In genomic region chr22:32531955-32532818, GRCh38 we compare ENCODE assay signal across 8 cellular contexts. TPM values are rescaled to one million over a fixed set of nuclear protein-coding genes. Genes with fewer than 3 reads are reported as not detected.
A peak's percentile ranks its signal among the peaks of the same experiment; 100 is the strongest.
DNase-seq lines count a peak whose midpoint lies in the region; ATAC-seq and TF ChIP-seq lines count a peak whose summit lies in the region.

No MANE protein-coding gene starts in this region.

- no peak overlapping the region for H3K27ac Mint-ChIP-seq in naive thymus-derived CD4-positive, alpha-beta T cell

- DNase-seq in BJ (ENCODE audit: low read depth) (peak; percentile 87), NCI-H748 treated with DMSO at 0.1 percent for 48 hours (lab: John Stamatoyannopoulos, UW) (peak; percentile 12), fibroblast of mammary gland (ENCODE audit: low read depth) (peak; percentile 95), PC-3 (no peak)
- no peak for DNase-seq in naive thymus-derived CD4-positive, alpha-beta T cell

- H3K4me1 ChIP-seq in naive thymus-derived CD4-positive, alpha-beta T cell (ENCODE audit: control insufficient read depth in 2 of 2, insufficient read depth in 2 of 2, low read length in 2 of 2) = no peaks in the 10 kb centered on the region
- H3K4me1 ChIP-seq in PC-3 (ENCODE audit: insufficient read depth, low read length) = no peaks in the 10 kb centered on the region

- no TSS peak for BruUV-seq in PC-3 (replicated peaks; lab: Mats Ljungman, UMichigan)

- POLR2A ChIA-PET in BJ (lab: Charles Lee) = interaction anchor here (0.5 to 2.1 kb wide), 4 partner anchors 55 to 282 kb away, joined by 3 to 25 read pairs (median 10); partner anchors contain the start of gene TIMP3
- POLR2A ChIA-PET in naive thymus-derived CD4-positive, alpha-beta T cell (lab: Charles Lee) = no interaction called here
- POLR2A ChIA-PET in PC-3 (lab: Charles Lee; ENCODE audit: unreplicated experiment) = no interaction called here

- H4K20me1 ChIP-seq in neural cell (ENCODE audit: insufficient read depth) = no peaks in the 10 kb centered on the region
- no peaks in the 10 kb centered on the region for H4K20me1 ChIP-seq in PC-3 (ENCODE audit: low read length)

- H3K9me2 ChIP-seq in neural cell (ENCODE audit: insufficient read depth, low read length) (no peaks in the 10 kb centered on the region), PC-3 (replicated peaks; ENCODE audit: low read length) (no peaks in the 10 kb centered on the region)

- ATAC-seq in GM21825 (IDR thresholded peaks at IDR 0.05; ENCODE audit: unreplicated experiment) = no peak
- ATAC-seq in naive thymus-derived CD4-positive, alpha-beta T cell = no peak
- ATAC-seq in HG02623 (IDR thresholded peaks at IDR 0.05; ENCODE audit: unreplicated experiment) = no peak
- ATAC-seq in PC-3 = no peak

- no peak for TF ChIP-seq CTCF in BJ (IDR thresholded peaks at IDR 0.05; ENCODE audit: insufficient read depth, low read depth, low read length)
- no peak for TF ChIP-seq CTCF in fibroblast of mammary gland (conservative IDR thresholded peaks at IDR 0.05; ENCODE audit: control insufficient read depth, insufficient read depth, low read depth, low read length)
- no peak for TF ChIP-seq CTCF in neural cell (IDR thresholded peaks at IDR 0.05; ENCODE audit: poor library complexity, severe bottlenecking)
- TF ChIP-seq CTCF in PC-3 (conservative IDR thresholded peaks at IDR 0.05; ENCODE audit: low read depth, low read length) = no peak

- no peak overlapping the region for H3K4me3 Mint-ChIP-seq in naive thymus-derived CD4-positive, alpha-beta T cell

- no peak for TF ChIP-seq RAD21 in neural cell (conservative IDR thresholded peaks at IDR 0.05)

- TF ChIP-seq EP300 in neural cell (conservative IDR thresholded peaks at IDR 0.05; ENCODE audit: poor library complexity, severe bottlenecking) = no peak

- H3K4me3 ChIP-seq in BJ (ENCODE audit: low read depth, low read length) = no peak overlapping the region
- no peak overlapping the region for H3K4me3 ChIP-seq in fibroblast of mammary gland (ENCODE audit: control insufficient read depth, low read depth, low read length)
- H3K4me3 ChIP-seq in neural cell (ENCODE audit: low read length) = peak overlapping the region; percentile 33
- no peak overlapping the region for H3K4me3 ChIP-seq in naive thymus-derived CD4-positive, alpha-beta T cell (ENCODE audit: low read length)
- H3K4me3 ChIP-seq in PC-3 (ENCODE audit: low read length) = no peak overlapping the region

- intact Hi-C loops in naive thymus-derived CD4-positive, alpha-beta T cell (cut with micrococcal nuclease) = no loop called here
- intact Hi-C loops in PC-3 (cut with micrococcal nuclease) = no loop called here

- H3K4me1 Mint-ChIP-seq in naive thymus-derived CD4-positive, alpha-beta T cell = peaks cover 0 to 8% (median 0%) of the 10 kb centered on the region in 7 donors

- H3K36me3 Mint-ChIP-seq in naive thymus-derived CD4-positive, alpha-beta T cell = no peaks in the 10 kb centered on the region

- H3K9me3 ChIP-seq in neural cell (ENCODE audit: low read length) = no peaks in the 10 kb centered on the region
- H3K9me3 ChIP-seq in naive thymus-derived CD4-positive, alpha-beta T cell (ENCODE audit: control insufficient read depth in 2 of 3, low read length in 3 of 3) = no peaks in the 10 kb centered on the region
- no peaks in the 10 kb centered on the region for H3K9me3 ChIP-seq in PC-3 (ENCODE audit: low read length)

- H3K9me3 Mint-ChIP-seq in naive thymus-derived CD4-positive, alpha-beta T cell = no peaks in the 10 kb centered on the region

- no peaks in the 10 kb centered on the region for H3K36me3 ChIP-seq in BJ (ENCODE audit: control insufficient read depth, insufficient read depth, low read length)
- H3K36me3 ChIP-seq in neural cell (ENCODE audit: insufficient read depth, low read length) = no peaks in the 10 kb centered on the region
- no peaks in the 10 kb centered on the region for H3K36me3 ChIP-seq in naive thymus-derived CD4-positive, alpha-beta T cell (ENCODE audit: control insufficient read depth in 2 of 3, insufficient read depth in 3 of 3, low read length in 3 of 3)
- H3K36me3 ChIP-seq in PC-3 (ENCODE audit: low read depth, low read length) = no peaks in the 10 kb centered on the region

- H3K27me3 ChIP-seq in BJ (ENCODE audit: control insufficient read depth, insufficient read depth, low read length) (no peaks in the 10 kb centered on the region), neural cell (ENCODE audit: insufficient read depth, low read depth, low read length) (no peaks in the 10 kb centered on the region), PC-3 (ENCODE audit: low read length) (no peaks in the 10 kb centered on the region; the same call in 1 of the 2 replicates)
- no peaks in the 10 kb centered on the region for H3K27me3 ChIP-seq in naive thymus-derived CD4-positive, alpha-beta T cell (ENCODE audit: control insufficient read depth in 2 of 2, insufficient read depth in 2 of 2, low read length in 2 of 2)

- H2AFZ ChIP-seq in neural cell (ENCODE audit: low read depth, low read length) (peak overlapping the region; percentile 6), PC-3 (ENCODE audit: low read length) (no peak overlapping the region)

- CTCF ChIA-PET in BJ (lab: Yijun Ruan, JAX) = interaction anchor here (0.9 to 13.8 kb wide), 9 partner anchors 9 to 454 kb away, joined by 3 to 266 read pairs (median 4); partner anchors contain the start of gene TIMP3
- CTCF ChIA-PET in naive thymus-derived CD4-positive, alpha-beta T cell (lab: Charles Lee) = interaction anchor here (1.7 kb wide), 1 partner anchor 264 kb away, joined by 8 read pairs; no protein-coding TSS in a partner anchor
- CTCF ChIA-PET in PC-3 (lab: Charles Lee) = no interaction called here

- H3K79me2 ChIP-seq in neural cell (replicated peaks; ENCODE audit: insufficient read depth, low read length) = no peaks in the 10 kb centered on the region
- no peaks in the 10 kb centered on the region for H3K79me2 ChIP-seq in PC-3 (ENCODE audit: low read length)

- H3K9ac ChIP-seq in neural cell (ENCODE audit: low read length) (peak overlapping the region; percentile 45), PC-3 (ENCODE audit: low read length) (no peak overlapping the region)

- H3F3A ChIP-seq in neural cell (ENCODE audit: insufficient read depth, low read length, poor library complexity, severe bottlenecking) = no peaks in the 10 kb centered on the region
- no peaks in the 10 kb centered on the region for H3F3A ChIP-seq in PC-3 (ENCODE audit: low read length, unreplicated experiment)

- H3K27ac ChIP-seq in neural cell (ENCODE audit: low read length) (no peak overlapping the region), PC-3 (ENCODE audit: low read length) (no peak overlapping the region)
- H3K27ac ChIP-seq in naive thymus-derived CD4-positive, alpha-beta T cell (ENCODE audit: low read depth, low read length) = no peak overlapping the region

- H3K4me2 ChIP-seq in neural cell (ENCODE audit: low read length) (no peak overlapping the region), PC-3 (ENCODE audit: low read length) (no peak overlapping the region)

- peaks cover 0 to 17% (median 8%) of the 10 kb centered on the region in 5 donors for H3K27me3 Mint-ChIP-seq in naive thymus-derived CD4-positive, alpha-beta T cell

TF ChIP-seq in neural cell, 6 proteins besides CTCF, POLR2A, EP300 and RAD21:
- no peak for TF ChIP-seq EZH2 (IDR thresholded peaks at IDR 0.05; ENCODE audit: borderline replicate concordance, insufficient read depth, low read length, poor library complexity, severe bottlenecking)
- no peak for TF ChIP-seq TAF1 (IDR thresholded peaks at IDR 0.05; ENCODE audit: low read depth)
- no peak for TF ChIP-seq SMC3 (conservative IDR thresholded peaks at IDR 0.05; ENCODE audit: poor library complexity)
- TF ChIP-seq POLR2AphosphoS5 (IDR thresholded peaks at IDR 0.05) = no peak
- no peak for TF ChIP-seq REST (IDR thresholded peaks at IDR 0.05; ENCODE audit: borderline replicate concordance)
- no peak for TF ChIP-seq MXI1 (conservative IDR thresholded peaks at IDR 0.05; ENCODE audit: poor library complexity, severe bottlenecking)
TF ChIP-seq in neural cell: peak in this region for 0.

RNA-seq across cellular contexts. Expression of gene FBXO7, which starts 57.6 kb away (rescaled TPM):
- polyA plus RNA-seq in BJ (2011; rRNA removed) (120 and 145 TPM in 2 replicates), neural cell (50.7 and 51.2 TPM in 2 replicates)
- polyA minus RNA-seq in BJ (2011; rRNA and poly(A)+ RNA removed) = 70.1 and 93.3 TPM in 2 replicates
- polyA minus RNA-seq in neural cell = 61.6 and 64.5 TPM in 2 replicates
- 100 to 1,000 TPM in 2 of 5 experiments, 10 to 100 TPM in 3; 86.4 to 120 (median 98.2) TPM for total RNA-seq in naive thymus-derived CD4-positive, alpha-beta T cell
- 100 to 1,000 TPM; 120 to 160 TPM for polyA plus RNA-seq in naive thymus-derived CD4-positive, alpha-beta T cell
- total RNA-seq in PC-3 (2014; rRNA removed) = 43.6 and 44.2 TPM in 2 replicates

Comparison
In these comparisons a context has a peak if more than half of its experiments do, and no peak if none do; other contexts are left out.
1. DNase-seq: peak in BJ (single experiment), NCI-H748 treated with DMSO at 0.1 percent for 48 hours (single experiment) and fibroblast of mammary gland (single experiment); none in naive thymus-derived CD4-positive, alpha-beta T cell (0 of 9) and PC-3 (single experiment).